In the genomic region with DNA sequence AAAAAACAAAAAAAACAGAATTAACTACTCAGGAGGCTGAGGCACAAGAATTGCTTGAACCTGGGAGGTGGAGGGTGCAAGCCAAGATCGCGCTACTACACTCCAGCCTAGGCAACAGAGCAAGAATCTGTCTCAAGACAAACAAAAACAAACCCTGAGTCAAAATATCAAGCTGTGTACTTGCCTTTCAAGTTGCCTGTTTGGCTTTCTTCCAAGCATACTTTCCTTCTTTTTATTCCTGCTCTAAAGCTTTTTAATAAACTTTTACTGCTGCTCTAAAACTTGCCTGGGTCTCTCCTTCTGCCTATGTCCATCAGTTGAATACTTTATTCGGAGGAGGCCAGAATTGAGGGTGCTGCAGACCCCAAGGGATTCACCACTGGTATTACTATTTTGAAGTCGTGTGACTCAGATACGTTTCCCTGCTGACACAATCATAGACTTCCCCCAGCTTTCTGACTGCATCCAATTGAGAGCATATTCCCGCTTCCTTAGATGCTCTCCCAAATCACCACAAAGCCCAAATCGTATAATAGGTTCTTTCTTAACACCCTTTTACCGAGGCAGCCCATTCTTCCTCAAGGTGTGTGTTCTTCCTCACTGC, we compare ENCODE assay signal across 33 cellular contexts. TPM values are rescaled to one million over a fixed set of nuclear protein-coding genes. Genes with fewer than 3 reads are reported as not detected.
A peak's percentile ranks its signal among the peaks of the same experiment; 100 is the strongest.
DNase-seq lines count a peak whose midpoint lies in the region; ATAC-seq, FAIRE-seq and TF ChIP-seq lines count a peak whose summit lies in the region.
"Had no signal": no experiment of that assay in that cellular context is flagged by ENCODE, and none has a peak within 500 bp of the region (broad histone marks: within the 10 kb centered on the region; RNA-seq: fewer than 3 reads in every experiment).

No MANE protein-coding gene starts in this region.

- no peak for TF ChIP-seq RAD21 in A549 (conservative IDR thresholded peaks at IDR 0.05 in 1 of 2, IDR thresholded peaks at IDR 0.05 in 1 of 2)

- TF ChIP-seq CTCF in A549 (IDR thresholded peaks at IDR 0.05), result no peak
- no peak for TF ChIP-seq CTCF in NB4 (IDR thresholded peaks at IDR 0.05; ENCODE audit: low read depth, low read length)
- TF ChIP-seq CTCF in body of pancreas (IDR thresholded peaks at IDR 0.05), result no peak

- TF ChIP-seq EP300 in A549 (IDR thresholded peaks at IDR 0.05), result no peak

- WGBS in A549 (ENCODE audit: missing lambda C conversion rate), result 44% methylated on average over 8 of the region's 8 CpGs
- 71 to 72% methylated on average over 8 of the region's 8 CpGs for WGBS in body of pancreas, 2 donors

- TF ChIP-seq POLR2A in A549 (IDR thresholded peaks at IDR 0.05; ENCODE audit: low read length) (no peak), NB4 (IDR thresholded peaks at IDR 0.05; ENCODE audit: extremely low read depth, insufficient read length) (no peak), body of pancreas (IDR thresholded peaks at IDR 0.05) (no peak)

- no peaks in the 10 kb centered on the region for H3K36me3 ChIP-seq in body of pancreas (replicated peaks in 1 of 2; ENCODE audit: insufficient read depth in 1 of 2, low read depth in 2 of 2)
- H3K36me3 ChIP-seq: BLaER1 treated with 17β-estradiol and CSF1 and Interleukin-3, amounts not matched to agents 10 nM and 100 nM; brain microvascular endothelial cell; heart right ventricle; suprapubic skin had no signal

- intact Hi-C loops in body of pancreas (cut with DNase I), result no loop called here

- ATAC-seq in A549, result no peak
- no peak for ATAC-seq in GM19023 (IDR thresholded peaks at IDR 0.05; ENCODE audit: unreplicated experiment)
- ATAC-seq in body of pancreas, result no peak
- ATAC-seq in GM19395 (IDR thresholded peaks at IDR 0.05; ENCODE audit: unreplicated experiment), result no peak
- ATAC-seq in GM21576 (IDR thresholded peaks at IDR 0.05; ENCODE audit: unreplicated experiment), result no peak
- ATAC-seq: activated CD8-positive, alpha-beta T cell treated with anti-CD3 and anti-CD28 coated beads for 36 hours; GM23338; heart right ventricle; stimulated activated naive B cell treated with anti-CD40 and anti-IgM and Interleukin-4, amounts not matched to agents 10 μg/mL and 1 μg/mL and 100 μg/mL, for 72 hours had no signal

- CTCF ChIA-PET in A549 (lab: Yijun Ruan, JAX), result interaction anchor here (0.5 to 5.0 kb wide), 5 partner anchors 9 to 917 kb away, joined by 3 to 42 read pairs (median 3); no protein-coding TSS in a partner anchor

- H3K9me3 ChIP-seq in A549 (no peaks in the 10 kb centered on the region), body of pancreas (no peaks in the 10 kb centered on the region)
- H3K9me3 ChIP-seq: Caco-2, heart right ventricle, SJSA1, suprapubic skin had no signal

- no peak for FAIRE-seq in A549 (lab: Jason Lieb, UNC)
- FAIRE-seq: GM12892, TTC549, urothelium cell line had no signal

- peak overlapping the region; percentile 9; the same call in 1 of the 3 replicates for H3K4me2 ChIP-seq in A549
- H3K4me2 ChIP-seq: BLaER1 treated with 17β-estradiol and CSF1 and Interleukin-3, amounts not matched to agents 10 nM and 100 nM; GM23338; smooth muscle cell had no signal

- no peak overlapping the region for H3K4me3 ChIP-seq in A549
- no peak overlapping the region for H3K4me3 ChIP-seq in NB4 (ENCODE audit: low read depth, low read length)
- H3K4me3 ChIP-seq in body of pancreas, result no peak overlapping the region
- H3K4me3 ChIP-seq: BLaER1 treated with 17β-estradiol and CSF1 and Interleukin-3, amounts not matched to agents 10 nM and 100 nM; GM23338; heart right ventricle; SJSA1; smooth muscle cell; suprapubic skin had no signal

- peaks cover 16% of the 10 kb centered on the region; the same call in 2 of the 3 replicates for H3K4me1 ChIP-seq in A549
- H3K4me1 ChIP-seq in body of pancreas, result peaks cover 15% of the 10 kb centered on the region

- DNase-seq in A549 (ENCODE audit: low read depth in 1 of 2, low spot score in 1 of 2) (no peak), NB4 (ENCODE audit: low read depth) (peak; percentile 37), brain pericyte (ENCODE audit: low read depth, low spot score) (peak; percentile 48), medulla oblongata (ENCODE audit: extremely low spot score) (peak; percentile 21), body of pancreas (no peak)
- DNase-seq: ACHN; activated CD4-positive, alpha-beta T cell treated with anti-CD3 and anti-CD28 coated beads for 1 hour; activated CD8-positive, alpha-beta T cell treated with anti-CD3 and anti-CD28 coated beads for 36 hours; activated naive CD8-positive, alpha-beta T cell treated with anti-CD3 and anti-CD28 coated beads for 36 hours; brain microvascular endothelial cell; Caco-2; cortex of kidney; heart right ventricle; NCI-H1048; NCI-H1694 treated with DMSO at 0.1 percent for 48 hours; NCI-H2227 treated with DMSO at 0.1 percent for 48 hours; NCI-H69; stimulated activated CD4-positive, alpha-beta T cell treated with anti-CD3 and anti-CD28 coated beads, Interleukin-4, amount 100 ng/mL, for 24 hours; stimulated activated naive B cell treated with anti-CD40 and anti-IgM and Interleukin-4, amounts not matched to agents 10 μg/mL and 1 μg/mL and 100 μg/mL, for 72 hours had no signal

- POLR2A ChIA-PET in A549 (lab: Yijun Ruan, JAX), result no interaction called here

- no peak overlapping the region for H3K27ac ChIP-seq in A549
- H3K27ac ChIP-seq in body of pancreas, result no peak overlapping the region
- H3K27ac ChIP-seq: BLaER1 treated with 17β-estradiol and CSF1 and Interleukin-3, amounts not matched to agents 10 nM and 100 nM; brain microvascular endothelial cell; heart right ventricle; SJSA1; suprapubic skin had no signal

- H3K27me3 ChIP-seq in body of pancreas, result no peaks in the 10 kb centered on the region
- H3K27me3 ChIP-seq: BLaER1 treated with 17β-estradiol and CSF1 and Interleukin-3, amounts not matched to agents 10 nM and 100 nM; brain microvascular endothelial cell; heart right ventricle; SJSA1; suprapubic skin had no signal

TF ChIP-seq in A549, 52 proteins besides CTCF, POLR2A, EP300 and RAD21:
- no peak for TF ChIP-seq SMC3 (IDR thresholded peaks at IDR 0.05)
- no peak for TF ChIP-seq EHMT2 (IDR thresholded peaks at IDR 0.05; ENCODE audit: low read depth)
- TF ChIP-seq MAZ (IDR thresholded peaks at IDR 0.05; ENCODE audit: borderline replicate concordance, low read depth, low read length), result no peak

RNA-seq across cellular contexts. Expression of gene ACBD6, which starts 3.5 kb away (rescaled TPM):
- polyA plus RNA-seq in A549 (2011; rRNA removed) (78.7 and 91.3 TPM in 2 replicates), A549 (2017; fragmentation: RNase III; extraction: RNeasy Plus Mini Kit Qiagen cat#74134 plus additional on column Dnase treatment) (59.8 to 61.4 TPM (median 61.4 TPM) in 3 replicates)
- polyA plus RNA-seq in A549 (2012; cell fraction: cytosol; rRNA removed), result 55.5 and 58.7 TPM in 2 replicates
- polyA plus RNA-seq in A549 (2012; cell fraction: nucleus; rRNA removed), result 66.8 and 68.1 TPM in 2 replicates
- polyA minus RNA-seq in A549 (2011; rRNA and poly(A)+ RNA removed), result 91.5 and 94.8 TPM in 2 replicates
- 10 to 100 TPM; 37.4 to 49.4 TPM for total RNA-seq in body of pancreas

RNA-seq across cellular contexts. Expression of gene OVAAL, which starts 52.9 kb away (rescaled TPM):
- polyA plus RNA-seq in A549 (2011; rRNA removed) (not detected in 2 replicates), A549 (2017; fragmentation: RNase III; extraction: RNeasy Plus Mini Kit Qiagen cat#74134 plus additional on column Dnase treatment) (0.08 to 0.12 TPM (median 0.09 TPM) in 3 replicates)
- 0.03 TPM in 1 of 2 replicates, not detected in the other for polyA plus RNA-seq in A549 (2012; cell fraction: cytosol; rRNA removed)
- 0.04 TPM in 1 of 2 replicates, not detected in the other for polyA plus RNA-seq in A549 (2012; cell fraction: nucleus; rRNA removed)
- polyA minus RNA-seq in A549 (2011; rRNA and poly(A)+ RNA removed), result not detected in 2 replicates
- not detected for total RNA-seq in body of pancreas
- total RNA-seq: activated CD8-positive, alpha-beta T cell treated with anti-CD3 and anti-CD28 coated beads for 36 hours; activated naive CD8-positive, alpha-beta T cell treated with anti-CD3 and anti-CD28 coated beads for 36 hours; Caco-2; Daoy; GM23338; lung microvascular endothelial cell; SJSA1; smooth muscle cell; suprapubic skin; T-helper 1 cell treated with Interleukin-12 subunit alpha and Interleukin-12 subunit beta and Interleukin-4 antibody, amounts not matched to agents 30 ng/mL and 1 ng/mL, for 36 hours had no signal
- polyA plus RNA-seq: GM23338, smooth muscle cell had no signal

Comparison
In these comparisons a context has a peak if more than half of its experiments do, and no peak if none do; other contexts are left out.
1. DNase-seq: peak in NB4 (single experiment), brain pericyte (single experiment) and medulla oblongata (single experiment); none in A549 (0 of 2) and body of pancreas (0 of 4).